In the genomic region with DNA sequence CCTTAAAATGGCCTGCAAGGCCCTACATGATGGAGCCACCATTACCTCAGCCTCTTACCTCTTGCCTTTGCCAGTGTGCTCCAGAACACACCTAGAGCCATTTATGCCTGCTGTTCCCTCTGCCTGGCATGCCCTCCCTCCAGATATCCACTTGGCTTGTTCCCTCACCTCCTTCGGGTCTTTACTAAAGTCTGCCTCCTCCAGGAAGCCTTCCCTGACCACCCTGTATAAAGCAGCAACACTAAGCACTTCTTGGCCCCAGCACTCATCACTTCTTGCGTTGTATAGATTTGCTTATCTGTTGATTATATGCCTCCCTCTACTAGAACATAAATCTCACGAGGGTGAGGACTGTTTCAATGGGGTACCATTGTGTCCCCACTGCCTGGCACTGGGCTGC, we compare ENCODE assay signal across 3 cellular contexts.
TF ChIP-seq lines count a peak whose summit lies in the region.

No MANE protein-coding gene starts in this region.

TF ChIP-seq in A549, 52 proteins besides CTCF, POLR2A, EP300 and RAD21:
- TF ChIP-seq KDM1A (IDR thresholded peaks at IDR 0.05; ENCODE audit: low read depth) (peak; percentile 81; the same call in 1 of the 2 replicates), ZFP36 (IDR thresholded peaks at IDR 0.05; ENCODE audit: borderline replicate concordance, partially characterized antibody) (peak; percentile 99), PHF8 (IDR thresholded peaks at IDR 0.05; ENCODE audit: borderline replicate concordance, low read depth) (no peak), RCOR1 (IDR thresholded peaks at IDR 0.05; ENCODE audit: low read depth, low read length) (no peak), SREBF2 (IDR thresholded peaks at IDR 0.05) (no peak), FOSL2 (IDR thresholded peaks at IDR 0.05) (no peak), FOSL2 (CRISPR knock-in tag; IDR thresholded peaks at IDR 0.05) (no peak), MAFK (IDR thresholded peaks at IDR 0.05; ENCODE audit: partially characterized antibody) (peak; percentile 3), POLR2AphosphoS2 (conservative IDR thresholded peaks at IDR 0.05; ENCODE audit: low read length) (no peak), CEBPB (IDR thresholded peaks at IDR 0.05) (no peak), HDAC2 (IDR thresholded peaks at IDR 0.05) (no peak)
- TF ChIP-seq, protein P1, sequence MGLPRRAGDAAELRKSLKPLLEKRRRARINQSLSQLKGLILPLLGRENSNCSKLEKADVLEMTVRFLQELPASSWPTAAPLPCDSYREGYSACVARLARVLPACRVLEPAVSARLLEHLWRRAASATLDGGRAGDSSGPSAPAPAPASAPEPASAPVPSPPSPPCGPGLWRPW (IDR thresholded peaks at IDR 0.05): no peak
TF ChIP-seq in A549: peak in this region for 3.

TF ChIP-seq in HCT116, 20 proteins besides CTCF, POLR2A, EP300 and RAD21:
- TF ChIP-seq ZNF274 (IDR thresholded peaks at IDR 0.05; ENCODE audit: low read depth, low read length) (no peak), POLR2AphosphoS5 (IDR thresholded peaks at IDR 0.05; ENCODE audit: low read depth, low read length) (no peak), CBX3 (IDR thresholded peaks at IDR 0.05; ENCODE audit: low read depth) (0 out of 2 replicates have a peak, but pooled peaks have one; percentile 19)

TF ChIP-seq in K562, 482 proteins besides CTCF, POLR2A, EP300 and RAD21:
- TF ChIP-seq YY1 (IDR thresholded peaks at IDR 0.05; ENCODE audit: borderline replicate concordance in 1 of 3, control insufficient read depth in 1 of 3, extremely low read depth in 1 of 3, insufficient read depth in 3 of 3, insufficient read length in 1 of 3, insufficient replicate concordance in 2 of 3, low read depth in 1 of 3, low read length in 2 of 3) (peak in 1 of 3 experiments; percentile 14), TCF7 (IDR thresholded peaks at IDR 0.05; ENCODE audit: borderline replicate concordance) (no peak), ZFP36 (IDR thresholded peaks at IDR 0.05; ENCODE audit: low read depth, low read length, partially characterized antibody) (peak; percentile 97), ZNF830 (CRISPR knock-in tag; IDR thresholded peaks at IDR 0.05) (no peak), BCOR (IDR thresholded peaks at IDR 0.05) (peak; percentile 79), KDM1A (IDR thresholded peaks at IDR 0.05) (peak; percentile 17 to 45; a peak in 1 of 4 replicates), SMARCA5 (IDR thresholded peaks at IDR 0.05) (peak; percentile 57; the same call in 1 of the 2 replicates), E2F6 (IDR thresholded peaks at IDR 0.05; ENCODE audit: borderline replicate concordance in 1 of 2, extremely low read depth in 1 of 2, insufficient read depth in 1 of 2, insufficient read length in 1 of 2, low read depth in 1 of 2, low read length in 1 of 2, poor library complexity in 1 of 2, severe bottlenecking in 1 of 2) (no peak), RCOR1 (IDR thresholded peaks at IDR 0.05; ENCODE audit: borderline replicate concordance in 1 of 2, low read depth in 2 of 2, low read length in 2 of 2) (peak in 1 of 2 experiments; percentile 40; a peak in 1 of 4 replicates), SIN3B (IDR thresholded peaks at IDR 0.05; ENCODE audit: low read depth) (no peak), RBM25 (IDR thresholded peaks at IDR 0.05; ENCODE audit: low read depth, low read length, severe bottlenecking) (peak; percentile 48), ZNF436 (CRISPR knock-in tag; IDR thresholded peaks at IDR 0.05) (peak; percentile 58; the same call in 1 of the 2 replicates), BMI1 (IDR thresholded peaks at IDR 0.05; ENCODE audit: low read length) (no peak), TSHZ1 (CRISPR knock-in tag; IDR thresholded peaks at IDR 0.05) (no peak)
- TF ChIP-seq, protein P2, sequence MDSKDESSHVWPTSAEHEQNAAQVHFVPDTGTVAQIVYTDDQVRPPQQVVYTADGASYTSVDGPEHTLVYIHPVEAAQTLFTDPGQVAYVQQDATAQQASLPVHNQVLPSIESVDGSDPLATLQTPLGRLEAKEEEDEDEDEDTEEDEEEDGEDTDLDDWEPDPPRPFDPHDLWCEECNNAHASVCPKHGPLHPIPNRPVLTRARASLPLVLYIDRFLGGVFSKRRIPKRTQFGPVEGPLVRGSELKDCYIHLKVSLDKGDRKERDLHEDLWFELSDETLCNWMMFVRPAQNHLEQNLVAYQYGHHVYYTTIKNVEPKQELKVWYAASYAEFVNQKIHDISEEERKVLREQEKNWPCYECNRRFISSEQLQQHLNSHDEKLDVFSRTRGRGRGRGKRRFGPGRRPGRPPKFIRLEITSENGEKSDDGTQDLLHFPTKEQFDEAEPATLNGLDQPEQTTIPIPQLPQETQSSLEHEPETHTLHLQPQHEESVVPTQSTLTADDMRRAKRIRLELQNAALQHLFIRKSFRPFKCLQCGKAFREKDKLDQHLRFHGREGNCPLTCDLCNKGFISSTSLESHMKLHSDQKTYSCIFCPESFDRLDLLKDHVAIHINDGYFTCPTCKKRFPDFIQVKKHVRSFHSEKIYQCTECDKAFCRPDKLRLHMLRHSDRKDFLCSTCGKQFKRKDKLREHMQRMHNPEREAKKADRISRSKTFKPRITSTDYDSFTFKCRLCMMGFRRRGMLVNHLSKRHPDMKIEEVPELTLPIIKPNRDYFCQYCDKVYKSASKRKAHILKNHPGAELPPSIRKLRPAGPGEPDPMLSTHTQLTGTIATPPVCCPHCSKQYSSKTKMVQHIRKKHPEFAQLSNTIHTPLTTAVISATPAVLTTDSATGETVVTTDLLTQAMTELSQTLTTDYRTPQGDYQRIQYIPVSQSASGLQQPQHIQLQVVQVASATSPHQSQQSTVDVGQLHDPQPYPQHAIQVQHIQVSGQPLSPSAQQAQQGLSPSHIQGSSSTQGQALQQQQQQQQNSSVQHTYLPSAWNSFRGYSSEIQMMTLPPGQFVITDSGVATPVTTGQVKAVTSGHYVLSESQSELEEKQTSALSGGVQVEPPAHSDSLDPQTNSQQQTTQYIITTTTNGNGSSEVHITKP (IDR thresholded peaks at IDR 0.05; ENCODE audit: partially characterized antibody): no peak
